In genomic region chr14:104697317-104697703, GRCh38 we compare ENCODE assay signal across 2 cellular contexts.
TF ChIP-seq lines count a peak whose summit lies in the region.

No MANE protein-coding gene starts in this region.

TF ChIP-seq in A549, 52 proteins besides CTCF, POLR2A, EP300 and RAD21 (continued from another document):
- no peak for TF ChIP-seq E2F6 (IDR thresholded peaks at IDR 0.05; ENCODE audit: borderline replicate concordance, low read depth)
- peak; percentile 59; the same call in 1 of the 2 replicates for TF ChIP-seq POLR2AphosphoS2 (conservative IDR thresholded peaks at IDR 0.05; ENCODE audit: low read length)

TF ChIP-seq in HEK293, 187 proteins besides CTCF, POLR2A, EP300 and RAD21:
- TF ChIP-seq ZNF518A (tag by site-specific recombination; conservative IDR thresholded peaks at IDR 0.05; ENCODE audit: low read depth) (no peak), ZNF148 (tag by site-specific recombination; IDR thresholded peaks at IDR 0.05; ENCODE audit: borderline replicate concordance) (no peak), MEIS1 (CRISPR knock-in tag; IDR thresholded peaks at IDR 0.05; ENCODE audit: borderline replicate concordance) (no peak), TRIM28 (IDR thresholded peaks at IDR 0.05; ENCODE audit: borderline replicate concordance, low read length) (no peak), REPIN1 (tag by site-specific recombination; IDR thresholded peaks at IDR 0.05; ENCODE audit: low read depth) (no peak), ZNF391 (tag by site-specific recombination; IDR thresholded peaks at IDR 0.05; ENCODE audit: borderline replicate concordance, low read depth) (no peak), ZNF629 (tag by site-specific recombination; IDR thresholded peaks at IDR 0.05) (no peak), HOXD13 (CRISPR knock-in tag; IDR thresholded peaks at IDR 0.05; ENCODE audit: borderline replicate concordance) (no peak), ZNF426 (tag by site-specific recombination; IDR thresholded peaks at IDR 0.05) (no peak), ZNF132 (tag by site-specific recombination; IDR thresholded peaks at IDR 0.05; ENCODE audit: borderline replicate concordance) (no peak), ZNF248 (tag by site-specific recombination; IDR thresholded peaks at IDR 0.05) (no peak), ZBTB11 (tag by site-specific recombination; conservative IDR thresholded peaks at IDR 0.05; ENCODE audit: low read depth) (no peak), ZFHX2 (tag by site-specific recombination; conservative IDR thresholded peaks at IDR 0.05) (no peak; the same call in 1 of the 2 replicates), ZNF692 (tag by site-specific recombination; IDR thresholded peaks at IDR 0.05) (no peak), PRDM2 (tag by site-specific recombination; IDR thresholded peaks at IDR 0.05; ENCODE audit: borderline replicate concordance) (no peak), BCL11A (tag by site-specific recombination; IDR thresholded peaks at IDR 0.05; ENCODE audit: low read depth) (no peak), HOXA7 (CRISPR knock-in tag; IDR thresholded peaks at IDR 0.05; ENCODE audit: borderline replicate concordance) (no peak), ZBTB49 (tag by site-specific recombination; IDR thresholded peaks at IDR 0.05; ENCODE audit: low read depth) (no peak)
